9 cellular contexts compared by ENCODE assay signal in genomic region chr3:58528629-58529028, GRCh38. TPM values are rescaled to one million over a fixed set of nuclear protein-coding genes. Genes with fewer than 3 reads are reported as not detected.
DNase-seq lines count a peak whose midpoint lies in the region; ATAC-seq and TF ChIP-seq lines count a peak whose summit lies in the region.
"Had no signal": no experiment of that assay in that cellular context is flagged by ENCODE, and none has a peak within 500 bp of the region (broad histone marks: within the 10 kb centered on the region; RNA-seq: fewer than 3 reads in every experiment).

No MANE protein-coding gene starts in this region.

- H3K4me3 ChIP-seq in fibroblast of mammary gland (ENCODE audit: control insufficient read depth, low read depth, low read length), result no peak overlapping the region
- no peak overlapping the region for H3K4me3 ChIP-seq in osteoblast (ENCODE audit: insufficient read depth, low read length)
- no peak overlapping the region for H3K4me3 ChIP-seq in tibial artery

- H3K4me2 ChIP-seq in osteoblast (ENCODE audit: insufficient read depth, low read length), result no peak overlapping the region

- H2AFZ ChIP-seq in osteoblast (ENCODE audit: low read length), result peak overlapping the region; percentile 25

- no peak for ATAC-seq in GM19328 (IDR thresholded peaks at IDR 0.05; ENCODE audit: unreplicated experiment)

- H3K4me1 ChIP-seq in osteoblast (ENCODE audit: insufficient read depth, low read length), result peaks cover 12% of the 10 kb centered on the region
- H3K4me1 ChIP-seq in tibial artery, result peaks cover 0 to 4% (median 3%) of the 10 kb centered on the region in 4 donors

- H4K20me1 ChIP-seq in osteoblast (ENCODE audit: insufficient read depth, low read length), result no peaks in the 10 kb centered on the region

- H3K27me3 ChIP-seq in osteoblast (ENCODE audit: insufficient read depth, low read length), result no peaks in the 10 kb centered on the region
- H3K27me3 ChIP-seq in tibial artery, result no peaks in the 10 kb centered on the region

- H3K79me2 ChIP-seq in osteoblast (ENCODE audit: insufficient read depth, low read length), result no peaks in the 10 kb centered on the region

- no peaks in the 10 kb centered on the region for H3K9me3 ChIP-seq in osteoblast (ENCODE audit: low read depth, low read length)
- no peaks in the 10 kb centered on the region for H3K9me3 ChIP-seq in tibial artery

- H3K36me3 ChIP-seq in osteoblast (ENCODE audit: insufficient read depth, low read length), result peaks cover 10% of the 10 kb centered on the region
- peaks cover 23 to 80% (median 60%) of the 10 kb centered on the region in 3 donors for H3K36me3 ChIP-seq in tibial artery

- intact Hi-C loops in tibial artery (cut with DNase I; ENCODE audit: low total_unique reads), result no loop called here

- DNase-seq in H4 (ENCODE audit: low spot score) (peak; percentile 53), RPMI7951 (ENCODE audit: low read depth) (peak; percentile 75), fibroblast of mammary gland (ENCODE audit: low read depth) (peak; percentile 42), osteoblast (ENCODE audit: insufficient read length, low spot score, missing footprints) (peak; percentile 80), 8988T (no peak), tibial artery (no peak), HuH-7 (ENCODE audit: low spot score) (no peak)

- TF ChIP-seq CTCF in fibroblast of mammary gland (conservative IDR thresholded peaks at IDR 0.05; ENCODE audit: control insufficient read depth, insufficient read depth, low read depth, low read length) (no peak), osteoblast (IDR thresholded peaks at IDR 0.05; ENCODE audit: extremely low read depth, low read depth, low read length) (no peak), tibial artery (IDR thresholded peaks at IDR 0.05) (no peak)

- H3K27ac ChIP-seq in osteoblast (ENCODE audit: low read depth, low read length) (no peak overlapping the region), tibial artery (no peak overlapping the region)

RNA-seq across cellular contexts. Expression of gene ACOX2, which starts 8.4 kb away (rescaled TPM):
- 3.8 and 5.7 TPM in 2 replicates for total RNA-seq in H4 (2014; rRNA removed; shearing (Covaris generic))
- 5.3 and 8.1 TPM in 2 replicates for total RNA-seq in RPMI7951 (2014; rRNA removed; shearing (Covaris generic))
- 28.6 and 29.8 TPM in 2 replicates for total RNA-seq in osteoblast
- total RNA-seq: T-helper 2 cell treated with Interferon-gamma antibody and Interleukin-4, amounts not matched to agents 100 ng/mL and 5 ng/mL, for 36 hours had no signal

RNA-seq across cellular contexts. Expression of gene KCTD6, which starts 36.7 kb away (rescaled TPM):
- 7.9 and 11.1 TPM in 2 replicates for total RNA-seq in H4 (2014; rRNA removed; shearing (Covaris generic))
- 17.2 and 20.8 TPM in 2 replicates for total RNA-seq in RPMI7951 (2014; rRNA removed; shearing (Covaris generic))
- 8.0 and 10.6 TPM in 2 replicates for total RNA-seq in osteoblast

RNA-seq across cellular contexts. Expression of gene FAM107A, which starts 48.6 kb away (rescaled TPM):
- total RNA-seq in H4 (2014; rRNA removed; shearing (Covaris generic)), result not detected in 2 replicates
- not detected in 2 replicates for total RNA-seq in RPMI7951 (2014; rRNA removed; shearing (Covaris generic))
- total RNA-seq in osteoblast, result not detected in 2 replicates
- total RNA-seq: T-helper 2 cell treated with Interferon-gamma antibody and Interleukin-4, amounts not matched to agents 100 ng/mL and 5 ng/mL, for 36 hours had no signal

Comparison
In these comparisons a context has a peak if more than half of its experiments do, and no peak if none do; other contexts are left out.
1. DNase-seq: peak in H4 (single experiment), RPMI7951 (single experiment), fibroblast of mammary gland (single experiment) and osteoblast (single experiment); none in 8988T (single experiment), tibial artery (0 of 2) and HuH-7 (single experiment).